Comparison of ENCODE assay signal across 8 cellular contexts in genomic region chr4:109803924-109804571, GRCh38.
DNase-seq lines count a peak whose midpoint lies in the region; ATAC-seq and TF ChIP-seq lines count a peak whose summit lies in the region.

No MANE protein-coding gene starts in this region.

- no peak overlapping the region for H3K4me3 ChIP-seq in fibroblast of pulmonary artery (replicated peaks; ENCODE audit: low read depth, low read length)
- H3K4me3 ChIP-seq in skeletal muscle cell (ENCODE audit: low read depth, low read length): no peak overlapping the region

- H3K27ac ChIP-seq in RWPE1: no peak overlapping the region

- ATAC-seq in GM19023 (IDR thresholded peaks at IDR 0.05; ENCODE audit: unreplicated experiment): peak; percentile 64
- ATAC-seq in HG03521 (IDR thresholded peaks at IDR 0.05; ENCODE audit: unreplicated experiment): peak; percentile 64
- ATAC-seq in HG02970 (IDR thresholded peaks at IDR 0.05; ENCODE audit: low FRiP score, unreplicated experiment): no peak

- CTCF ChIA-PET in RWPE1 (lab: Yijun Ruan, JAX): interaction anchor here (0.5 to 0.7 kb wide), 3 partner anchors 147 to 1220 kb away, joined by 3 to 4 read pairs (median 3); no protein-coding TSS in a partner anchor

- DNase-seq in DMS114 treated with DMSO at 0.1 percent for 48 hours (lab: John Stamatoyannopoulos, UW; ENCODE audit: unreplicated experiment): peak; percentile 29
- DNase-seq in RWPE1 (ENCODE audit: low spot score): peak; percentile 30
- peak; percentile 66 for DNase-seq in fibroblast of pulmonary artery (ENCODE audit: low read depth)
- DNase-seq in skeletal muscle cell (ENCODE audit: low read depth): peak; percentile 6
- no peak for DNase-seq in NK-92 treated with Interleukin-12 subunit alpha and Interleukin-12 subunit beta, amount 100 ng/mL, for 24 hours (lab: John Stamatoyannopoulos, UW)

- POLR2A ChIA-PET in RWPE1 (lab: Yijun Ruan, JAX; ENCODE audit: low non-redundant PET): no interaction called here

- TF ChIP-seq CTCF in RWPE1 (conservative IDR thresholded peaks at IDR 0.05; ENCODE audit: low read depth) (peak; percentile 44), fibroblast of pulmonary artery (IDR thresholded peaks at IDR 0.05; ENCODE audit: low read length, missing control alignments) (peak; percentile 47)
